3 cellular contexts compared by ENCODE assay signal in the genomic region with DNA sequence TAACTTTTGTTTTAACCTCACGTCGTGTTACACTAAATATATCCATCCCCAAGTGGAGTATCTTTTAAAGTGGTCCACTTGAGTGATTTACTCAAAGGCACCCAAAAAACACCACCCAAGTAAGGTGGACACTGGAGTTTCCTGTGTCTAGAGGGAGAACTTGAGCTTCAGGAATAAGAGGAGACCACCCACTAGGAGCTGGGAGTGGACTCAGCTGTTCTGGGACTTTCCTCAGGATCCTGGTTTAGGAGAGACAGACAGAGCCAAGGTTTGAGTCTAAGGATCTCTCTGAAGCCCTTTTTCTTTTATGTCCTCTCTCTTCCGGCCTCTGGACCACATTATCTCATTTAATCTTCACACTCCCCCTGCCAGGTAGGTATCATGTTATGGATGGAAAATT.
"Had no signal": no experiment of that assay in that cellular context is flagged by ENCODE, and none has a peak within 500 bp of the region (broad histone marks: within the 10 kb centered on the region; RNA-seq: fewer than 3 reads in every experiment).

No MANE protein-coding gene starts in this region.

- DNase-seq: GDM1, GF-D8 had no signal

- ATAC-seq: GM12878 had no signal

- H3K4me3 ChIP-seq: GM12878 had no signal
